Comparison of ENCODE assay signal across 1 cellular context in genomic region chr3:17632401-17633100, GRCh38.
TF ChIP-seq lines count a peak whose summit lies in the region.

No MANE protein-coding gene starts in this region.

TF ChIP-seq in K562, 482 proteins besides CTCF, POLR2A, EP300 and RAD21 (continued from another document and continues in another):
- TF ChIP-seq ZNF609 (CRISPR knock-in tag; IDR thresholded peaks at IDR 0.05; ENCODE audit: borderline replicate concordance) (no peak), PRPF4 (IDR thresholded peaks at IDR 0.05; ENCODE audit: insufficient read depth, low read depth, low read length, poor library complexity, severe bottlenecking) (no peak), PTTG1 (tag; IDR thresholded peaks at IDR 0.05; ENCODE audit: low read depth) (no peak), FOSL1 (tag; conservative IDR thresholded peaks at IDR 0.05) (peak; percentile 72), GTF3C2 (IDR thresholded peaks at IDR 0.05; ENCODE audit: borderline replicate concordance, extremely low read depth, insufficient read length) (no peak), FOXK2 (conservative IDR thresholded peaks at IDR 0.05 in 1 of 2, IDR thresholded peaks at IDR 0.05 in 1 of 2; ENCODE audit: low read depth in 2 of 2) (no peak), ZNF77 (CRISPR knock-in tag; IDR thresholded peaks at IDR 0.05) (no peak), PHF8 (IDR thresholded peaks at IDR 0.05; ENCODE audit: borderline replicate concordance, low read length) (no peak), ZNF445 (CRISPR knock-in tag; IDR thresholded peaks at IDR 0.05; ENCODE audit: low read depth) (no peak), DIDO1 (tag; IDR thresholded peaks at IDR 0.05; ENCODE audit: low read depth) (no peak), OTX1 (CRISPR knock-in tag; IDR thresholded peaks at IDR 0.05) (no peak), SAFB2 (IDR thresholded peaks at IDR 0.05; ENCODE audit: borderline replicate concordance, low read depth, low read length, severe bottlenecking) (no peak), NFE2 (IDR thresholded peaks at IDR 0.05; ENCODE audit: low read depth) (peak; percentile 97), ZNF785 (CRISPR knock-in tag; IDR thresholded peaks at IDR 0.05) (no peak), CBFA2T2 (conservative IDR thresholded peaks at IDR 0.05) (peak; percentile 59), KDM2B (CRISPR knock-in tag; IDR thresholded peaks at IDR 0.05) (no peak), HNRNPUL1 (IDR thresholded peaks at IDR 0.05; ENCODE audit: low read length) (no peak), RFX1 (IDR thresholded peaks at IDR 0.05) (no peak), GATA2 (CRISPR knock-in tag; IDR thresholded peaks at IDR 0.05) (no peak; the same call in 1 of the 2 replicates), TFAP4 (CRISPR knock-in tag; IDR thresholded peaks at IDR 0.05; ENCODE audit: borderline replicate concordance) (no peak), BMI1 (IDR thresholded peaks at IDR 0.05; ENCODE audit: low read length) (no peak), KAT2B (IDR thresholded peaks at IDR 0.05; ENCODE audit: low read depth, low read length) (no peak), MBD2 (IDR thresholded peaks at IDR 0.05; ENCODE audit: borderline replicate concordance, low read depth) (no peak), RBBP5 (IDR thresholded peaks at IDR 0.05; ENCODE audit: borderline replicate concordance, insufficient read depth, low read length, poor library complexity, severe bottlenecking) (no peak), TAF15 (IDR thresholded peaks at IDR 0.05; ENCODE audit: low read depth, low read length) (no peak), POLR2H (tag; IDR thresholded peaks at IDR 0.05; ENCODE audit: low read depth) (0 out of 2 replicates have a peak, but pooled peaks have one; percentile 25), MGA (IDR thresholded peaks at IDR 0.05) (no peak), PRMT5 (CRISPR knock-in tag; IDR thresholded peaks at IDR 0.05) (no peak), BRD9 (IDR thresholded peaks at IDR 0.05; ENCODE audit: low read depth, partially characterized antibody) (no peak), TGIF2 (CRISPR knock-in tag; IDR thresholded peaks at IDR 0.05) (no peak), RREB1 (CRISPR knock-in tag; IDR thresholded peaks at IDR 0.05) (no peak), MECOM (CRISPR knock-in tag; IDR thresholded peaks at IDR 0.05) (peak; percentile 9; the same call in 1 of the 2 replicates), DACH1 (IDR thresholded peaks at IDR 0.05; ENCODE audit: partially characterized antibody) (no peak)
